In the genomic region with DNA sequence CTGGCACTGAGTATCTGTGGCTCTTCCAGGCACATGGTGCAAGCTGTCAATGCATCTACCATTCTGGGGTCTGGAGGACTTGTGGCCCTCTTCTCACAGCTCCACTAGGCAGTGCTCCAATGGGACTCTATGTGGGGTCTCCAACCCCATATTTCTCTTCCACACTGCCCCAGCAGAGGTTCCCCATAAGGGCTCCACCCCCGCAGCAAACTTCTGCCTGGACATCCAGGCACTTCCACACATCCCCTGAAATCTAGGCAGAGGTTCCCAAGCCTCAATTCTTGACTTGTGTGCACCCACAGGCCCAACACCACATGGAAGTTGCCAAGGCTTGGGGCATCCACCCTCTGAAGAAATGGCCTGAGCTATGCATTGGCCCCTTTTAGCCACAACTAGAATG, we compare ENCODE assay signal across 23 cellular contexts. TPM values are rescaled to one million over a fixed set of nuclear protein-coding genes. Genes with fewer than 3 reads are reported as not detected.
"Had no signal": no experiment of that assay in that cellular context is flagged by ENCODE, and none has a peak within 500 bp of the region (broad histone marks: within the 10 kb centered on the region; RNA-seq: fewer than 3 reads in every experiment).

No MANE protein-coding gene starts in this region.

- H3K4me3 ChIP-seq: coronary artery, gastrocnemius medialis, heart right ventricle, mucosa of descending colon, ovary, right atrium auricular region, sigmoid colon, skin epidermis, stomach, thoracic aorta, transverse colon had no signal

- H3K27me3 Mint-ChIP-seq: naive thymus-derived CD8-positive, alpha-beta T cell had no signal

- H3K4me1 ChIP-seq: gastrocnemius medialis had no signal

- H3K27me3 ChIP-seq: gastrocnemius medialis, heart right ventricle, ovary, right atrium auricular region, sigmoid colon, stomach, transverse colon had no signal

- ATAC-seq: esophagus mucosa; gastrocnemius medialis; heart right ventricle; left lobe of liver; mucosa of descending colon; naive thymus-derived CD8-positive, alpha-beta T cell had no signal

- H3K4me3 Mint-ChIP-seq: neural crest cell had no signal

- H3K27ac ChIP-seq: coronary artery, gastrocnemius medialis, heart right ventricle, ovary, right atrium auricular region, sigmoid colon, skin epidermis, stomach, thoracic aorta, transverse colon had no signal

- DNase-seq: effector CD4-positive, alpha-beta T cell; gastrocnemius medialis; heart right ventricle; hypothalamus; kidney glomerular epithelial cell; mammary epithelial cell; mucosa of descending colon; naive thymus-derived CD8-positive, alpha-beta T cell; ovary; sigmoid colon; stimulated activated CD4-positive, alpha-beta T cell treated with anti-CD3 and anti-CD28 coated beads, Interleukin-2, amount 100 ng/mL, for 24 hours; stimulated activated CD4-positive, alpha-beta T cell treated with anti-CD3 and anti-CD28 coated beads, Interleukin-4, amount 100 ng/mL, for 4 hours; stimulated activated naive CD4-positive, alpha-beta T cell; stomach; substantia nigra; transverse colon had no signal

- H3K36me3 ChIP-seq: gastrocnemius medialis, ovary, thoracic aorta had no signal

- H3K9me3 ChIP-seq: gastrocnemius medialis, ovary, right atrium auricular region, sigmoid colon, thoracic aorta, transverse colon had no signal

RNA-seq across cellular contexts. Expression of a gene that starts 46.6 kb away (rescaled TPM):
- total RNA-seq: gastrocnemius medialis; left lobe of liver; naive thymus-derived CD8-positive, alpha-beta T cell; neural crest cell; right atrium auricular region; sigmoid colon had no signal
- polyA plus RNA-seq: naive thymus-derived CD8-positive, alpha-beta T cell had no signal
